8 cellular contexts compared by ENCODE assay signal in genomic region chr20:4014031-4014474, GRCh38. TPM values are rescaled to one million over a fixed set of nuclear protein-coding genes. Genes with fewer than 3 reads are reported as not detected.
DNase-seq lines count a peak whose midpoint lies in the region; ATAC-seq, FAIRE-seq and TF ChIP-seq lines count a peak whose summit lies in the region.

No MANE protein-coding gene starts in this region.

- ATAC-seq in sciatic nerve (peak; percentile 73), GM19023 (IDR thresholded peaks at IDR 0.05; ENCODE audit: unreplicated experiment) (no peak), HG03571 (IDR thresholded peaks at IDR 0.05; ENCODE audit: unreplicated experiment) (no peak)

- FAIRE-seq in HTR-8/SVneo (lab: Jason Lieb, UNC) = no peak

- intact Hi-C loops in sciatic nerve (cut with DNase I) = no loop called here

- peak overlapping the region; percentile 94 for H3K4me3 ChIP-seq in astrocyte of the cerebellum (ENCODE audit: low read depth, low read length)

- peak; percentile 89 for DNase-seq in DMS53 treated with DMSO at 0.1 percent for 48 hours (lab: John Stamatoyannopoulos, UW; ENCODE audit: unreplicated experiment)
- peak; percentile 67 for DNase-seq in HTR-8/SVneo (ENCODE audit: insufficient read length, low spot score)
- DNase-seq in NCI-H82 treated with DMSO at 0.1 percent for 48 hours (lab: John Stamatoyannopoulos, UW; ENCODE audit: unreplicated experiment) = peak; percentile 53
- peak; percentile 75 for DNase-seq in astrocyte of the cerebellum (ENCODE audit: low read depth)
- DNase-seq in hippocampal formation (lab: John Stamatoyannopoulos, UW) = peak; percentile 10 to 73
- DNase-seq in sciatic nerve (ENCODE audit: low spot score) = no peak

- in situ Hi-C loops in astrocyte of the cerebellum (cut with HindIII; ENCODE audit: low sequenced_read_pairs) = no loop called here

- peak; percentile 87 for TF ChIP-seq CTCF in astrocyte of the cerebellum (IDR thresholded peaks at IDR 0.05; ENCODE audit: low read depth, low read length, missing control alignments)

RNA-seq across cellular contexts. Expression of gene RNF24, which starts 1.3 kb away (rescaled TPM):
- 37.7 TPM for total RNA-seq in sciatic nerve
